Comparison of ENCODE assay signal across 7 cellular contexts in genomic region chr14:91835920-91836843, GRCh38. TPM values are rescaled to one million over a fixed set of nuclear protein-coding genes. Genes with fewer than 3 reads are reported as not detected.
DNase-seq lines count a peak whose midpoint lies in the region; ATAC-seq and TF ChIP-seq lines count a peak whose summit lies in the region.

No MANE protein-coding gene starts in this region.

- DNase-seq in NT2/D1 (ENCODE audit: low read depth, low spot score) = peak; percentile 52
- DNase-seq in activated gamma-delta T cell treated with Interleukin-2 at 50 U/mL for 16 hours = peak; percentile 70
- no peak for DNase-seq in right atrium auricular region (ENCODE audit: low spot score)
- DNase-seq in skeletal muscle cell (ENCODE audit: low read depth) = no peak
- DNase-seq in cerebellar nuclear complex (lab: John Stamatoyannopoulos, UW) = no peak

- peak overlapping the region; percentile 63 for H3K9ac ChIP-seq in NT2/D1 (ENCODE audit: insufficient read length, low read depth)

- no peak for TF ChIP-seq CTCF in right atrium auricular region (IDR thresholded peaks at IDR 0.05)

- H3K9me3 ChIP-seq in NT2/D1 (ENCODE audit: insufficient read depth, low read length) (no peaks in the 10 kb centered on the region), right atrium auricular region (no peaks in the 10 kb centered on the region)

- peak overlapping the region; percentile 48 for H3K4me3 ChIP-seq in NT2/D1 (ENCODE audit: insufficient read length, low read depth)
- H3K4me3 ChIP-seq in right atrium auricular region = peak overlapping the region; percentile 61 to 62
- peak overlapping the region; percentile 38 for H3K4me3 ChIP-seq in skeletal muscle cell (ENCODE audit: low read depth, low read length)

- H3K27ac ChIP-seq in right atrium auricular region = peak overlapping the region; percentile 74 to 76

- H3K4me1 ChIP-seq in NT2/D1 (ENCODE audit: insufficient read depth, insufficient read length) (no peaks in the 10 kb centered on the region), right atrium auricular region (peaks cover 0 to 14% of the 10 kb centered on the region in 2 donors)

- peak; percentile 79 for ATAC-seq in HG03432 (IDR thresholded peaks at IDR 0.05; ENCODE audit: unreplicated experiment)

- H3K27me3 ChIP-seq in NT2/D1 (ENCODE audit: insufficient read depth, insufficient read length) (peaks cover 19% of the 10 kb centered on the region), right atrium auricular region (peaks cover 0 to 6% of the 10 kb centered on the region in 2 donors)

- H3K36me3 ChIP-seq in NT2/D1 (ENCODE audit: insufficient read depth, insufficient read length, low read length) (no peaks in the 10 kb centered on the region), right atrium auricular region (no peaks in the 10 kb centered on the region)

- peak; percentile 17 for TF ChIP-seq POLR2A in GM19099 (IDR thresholded peaks at IDR 0.05; ENCODE audit: extremely low read depth, insufficient read length, low read depth)

RNA-seq across cellular contexts. Expression of gene TC2N, which starts 31.2 kb away (rescaled TPM):
- 10 to 100 TPM in 1 of 2 donors, 1 to 10 TPM in 1; 3.9 to 12.5 TPM for total RNA-seq in right atrium auricular region

Comparison
In these comparisons a context has a peak if more than half of its experiments do, and no peak if none do; other contexts are left out.
1. DNase-seq: peak in NT2/D1 (single experiment) and activated gamma-delta T cell treated with Interleukin-2 at 50 U/mL for 16 hours (single experiment); none in right atrium auricular region (single experiment), skeletal muscle cell (single experiment) and cerebellar nuclear complex (0 of 2).
2. Peak in every context shown above with its lines, with median percentiles within 50 percentile points of each other: H3K4me3 ChIP-seq.